Comparison of ENCODE assay signal across 8 cellular contexts in the genomic region with DNA sequence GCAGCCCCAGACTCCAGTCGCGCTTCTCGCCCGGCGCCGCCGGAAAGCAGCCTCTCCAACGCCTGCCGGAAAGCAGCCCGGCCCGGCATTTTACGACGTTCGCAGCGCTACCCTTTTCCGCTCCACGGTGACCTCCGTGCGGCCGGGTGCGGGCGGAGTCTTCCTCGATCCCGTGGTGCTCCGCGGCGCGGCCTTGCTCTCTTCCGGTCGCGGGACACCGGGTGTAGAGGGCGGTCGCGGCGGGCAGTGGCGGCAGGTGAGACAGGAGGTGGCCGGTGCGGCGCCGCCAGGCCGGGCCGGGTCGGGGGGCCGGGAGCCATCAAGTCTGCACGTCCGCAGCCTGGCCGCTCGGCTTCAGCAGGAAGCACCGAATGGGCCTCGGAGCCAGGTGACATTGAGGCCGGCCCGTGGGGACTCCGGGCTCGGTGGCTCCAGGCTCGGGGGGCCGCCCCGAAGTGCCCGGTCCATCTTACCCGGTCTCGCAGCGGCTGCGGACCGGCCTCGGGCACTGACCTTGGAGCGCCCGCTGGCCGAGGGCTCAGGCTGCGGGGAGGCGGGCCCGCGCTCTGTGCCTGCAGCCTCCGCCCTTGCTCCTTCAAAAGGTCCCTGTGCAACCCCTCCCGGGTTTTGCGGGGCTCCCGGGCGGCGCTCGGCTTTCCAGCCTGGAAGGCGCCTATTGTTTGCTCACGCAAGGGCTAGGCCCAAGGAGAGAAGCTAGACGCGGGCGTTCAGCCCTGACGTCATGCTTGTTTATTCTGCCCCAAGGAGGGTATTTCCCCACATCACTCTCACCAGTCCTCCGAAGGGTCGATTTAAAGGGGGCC. TPM values are rescaled to one million over a fixed set of nuclear protein-coding genes. Genes with fewer than 3 reads are reported as not detected.
A peak's percentile ranks its signal among the peaks of the same experiment; 100 is the strongest.
DNase-seq lines count a peak whose midpoint lies in the region; FAIRE-seq and TF ChIP-seq lines count a peak whose summit lies in the region.

A gene (plus strand): TSS at position 199 of the 824 bp plus-strand sequence. CDS start 1,511 bp downstream, outside the sequence.
A gene (minus strand): TSS at position 48 of the 824 bp plus-strand sequence. CDS start 249 bp downstream, outside the sequence.

- no CpG with 5 or more reads among the region's 87 CpGs for WGBS in neuronal stem cell (ENCODE audit: extremely low coverage in 2 of 2, insufficient read length in 2 of 2, insufficient replicate concordance in 1 of 2), 2 donors

- H2AFZ ChIP-seq in neuronal stem cell (ENCODE audit: low read length), result peak within 1 kb of the TSS; percentile 95

- H4K8ac ChIP-seq in neuronal stem cell (ENCODE audit: low read depth, low read length), result no peak within 1 kb of the TSS

- H3K4me1 ChIP-seq in neuronal stem cell (ENCODE audit: control insufficient read depth in 2 of 2, insufficient read depth in 1 of 2, low read depth in 1 of 2, low read length in 2 of 2) (peaks cover 3 to 7% of the 10 kb centered on the region in 2 donors), subcutaneous abdominal adipose tissue (ENCODE audit: control insufficient read depth in 5 of 5, insufficient read depth in 5 of 5, low read length in 5 of 5) (peaks cover 6 to 53% (median 31%) of the 10 kb centered on the region in 5 donors)

- no peak within 1 kb of the TSS for H2BK15ac ChIP-seq in neuronal stem cell (ENCODE audit: low read length)

- peak within 1 kb of the TSS; percentile 93 for H3K18ac ChIP-seq in neuronal stem cell (ENCODE audit: low read length)

- peak within 1 kb of the TSS; percentile 26 for H3K4ac ChIP-seq in neuronal stem cell (ENCODE audit: low read length)

- H3K23ac ChIP-seq in neuronal stem cell (ENCODE audit: low read depth, low read length, poor library complexity), result peak within 1 kb of the TSS; percentile 96

- no peak within 1 kb of the TSS for H4K91ac ChIP-seq in neuronal stem cell (ENCODE audit: low read depth, low read length, poor library complexity)

- peak; percentile 56 for DNase-seq in GM04503 (ENCODE audit: low read depth)
- peak; percentile 59 for DNase-seq in HFF-Myc (ENCODE audit: extremely low read depth, low read depth)
- peak; percentile 87 for DNase-seq in MV-4-11 (lab: John Stamatoyannopoulos, UW)
- DNase-seq in SK-MEL-5 (ENCODE audit: low read depth, low spot score), result peak; percentile 89
- DNase-seq in activated naive CD4-positive, alpha-beta T cell treated with Interleukin-2 at 50 U/mL for 16 hours, result peak; percentile 94
- peak; percentile 96 to 98 for DNase-seq in frontal cortex (ENCODE audit: low spot score in 2 of 2)
- peak; percentile 89 for DNase-seq in neuronal stem cell (ENCODE audit: low spot score)

- H3K9me3 ChIP-seq in neuronal stem cell (replicated peaks in 1 of 2; ENCODE audit: control insufficient read depth in 2 of 2, insufficient read depth in 1 of 2, low read depth in 1 of 2, low read length in 2 of 2), result no peaks in the 10 kb centered on the region
- H3K9me3 ChIP-seq in subcutaneous abdominal adipose tissue (ENCODE audit: control insufficient read depth in 5 of 5, low read length in 5 of 5), result no peaks in the 10 kb centered on the region

- no peak for FAIRE-seq in frontal cortex (lab: Jason Lieb, UNC)

- H2BK5ac ChIP-seq in neuronal stem cell (ENCODE audit: low read length), result peak within 1 kb of the TSS; percentile 79

- H3K4me3 ChIP-seq in HFF-Myc (replicated peaks; ENCODE audit: low read depth, low read length) (peak within 1 kb of the TSS; percentile 93), neuronal stem cell (ENCODE audit: low read length in 2 of 2) (peak within 1 kb of the TSS; percentile 91 to 99), subcutaneous abdominal adipose tissue (ENCODE audit: low read depth in 1 of 5, low read length in 5 of 5) (peak within 1 kb of the TSS; percentile 78 to 97 (median 84))

- H3K36me3 ChIP-seq in neuronal stem cell (replicated peaks in 1 of 2; ENCODE audit: control insufficient read depth in 2 of 2, insufficient read depth in 2 of 2, low read length in 2 of 2) (peaks cover 25 to 69% of the 10 kb centered on the region in 2 donors), subcutaneous abdominal adipose tissue (ENCODE audit: control insufficient read depth in 5 of 5, insufficient read depth in 5 of 5, low read length in 5 of 5) (peaks cover 18 to 55% (median 49%) of the 10 kb centered on the region in 5 donors)

- no peak within 1 kb of the TSS for H2BK12ac ChIP-seq in neuronal stem cell (ENCODE audit: low read length)

- TF ChIP-seq CTCF in HFF-Myc (IDR thresholded peaks at IDR 0.05; ENCODE audit: low read depth, low read length, missing control alignments), result no peak

- peak within 1 kb of the TSS; percentile 92 for H2BK120ac ChIP-seq in neuronal stem cell (ENCODE audit: low read depth, low read length)

- H3K27ac ChIP-seq in neuronal stem cell (replicated peaks; ENCODE audit: low read length) (peak within 1 kb of the TSS; percentile 41), subcutaneous abdominal adipose tissue (ENCODE audit: low read depth, low read length) (peak within 1 kb of the TSS; percentile 85)

- peak within 1 kb of the TSS; percentile 88 for H3K4me2 ChIP-seq in neuronal stem cell (ENCODE audit: insufficient read depth, low read length, poor library complexity, severe bottlenecking)

- H3K27me3 ChIP-seq in neuronal stem cell (ENCODE audit: control insufficient read depth in 3 of 3, insufficient read depth in 3 of 3, low read depth in 1 of 3, low read length in 3 of 3) (no peaks in the 10 kb centered on the region), subcutaneous abdominal adipose tissue (ENCODE audit: control insufficient read depth in 5 of 5, insufficient read depth in 4 of 5, low read length in 5 of 5) (no peaks in the 10 kb centered on the region)

- H2AK5ac ChIP-seq in neuronal stem cell (ENCODE audit: low read depth, low read length), result peak within 1 kb of the TSS; percentile 56

- H3K79me1 ChIP-seq in neuronal stem cell (ENCODE audit: low read depth, low read length), result peaks cover 18% of the 10 kb centered on the region

- in situ Hi-C loops in SK-MEL-5 (cut with HindIII; ENCODE audit: low pct_unique_long_range_greater_than_20kb, low sequenced_read_pairs), result no loop called here

- peak within 1 kb of the TSS; percentile 61 for H3K14ac ChIP-seq in neuronal stem cell (ENCODE audit: low read length)

- H3K9ac ChIP-seq in neuronal stem cell (ENCODE audit: low read depth, low read length, poor library complexity) (peak within 1 kb of the TSS; percentile 97), subcutaneous abdominal adipose tissue (ENCODE audit: low read length in 5 of 5) (peak within 1 kb of the TSS; percentile 94 to 98 (median 96))

RNA-seq across cellular contexts. Expression of the first gene that starts in this region (rescaled TPM):
- 696 and 745 TPM in 2 replicates for total RNA-seq in SK-MEL-5 (2014; rRNA removed; shearing (Covaris generic))
- polyA plus RNA-seq in SK-MEL-5 (2015; cell fraction: cytosol; rRNA removed), result 509 and 646 TPM in 2 replicates
- 202 and 230 TPM in 2 replicates for polyA plus RNA-seq in SK-MEL-5 (2015; cell fraction: nucleus; rRNA removed)
- total RNA-seq in frontal cortex, result 228 TPM
- polyA plus RNA-seq in neuronal stem cell (2013, experiment 1 of 2), result 874 TPM
- 829 TPM for polyA plus RNA-seq in neuronal stem cell (2013, experiment 2 of 2)

RNA-seq across cellular contexts. Expression of the second gene that starts in this region (rescaled TPM):
- 27.1 and 32.9 TPM in 2 replicates for total RNA-seq in SK-MEL-5 (2014; rRNA removed; shearing (Covaris generic))
- polyA plus RNA-seq in SK-MEL-5 (2015; cell fraction: cytosol; rRNA removed), result 44.4 and 51.0 TPM in 2 replicates
- 25.8 and 33.4 TPM in 2 replicates for polyA plus RNA-seq in SK-MEL-5 (2015; cell fraction: nucleus; rRNA removed)
- 16.3 TPM for total RNA-seq in frontal cortex
- 25.0 TPM for polyA plus RNA-seq in neuronal stem cell (2013, experiment 1 of 2)
- 25.5 TPM for polyA plus RNA-seq in neuronal stem cell (2013, experiment 2 of 2)

Comparison
In these comparisons a context has a peak if more than half of its experiments do, and no peak if none do; other contexts are left out.
1. Peak in every context shown above with its lines: DNase-seq, H3K4me3 ChIP-seq and H3K27ac ChIP-seq.